In genomic region chr11:57237204-57237681, GRCh38 we compare ENCODE assay signal across 16 cellular contexts. TPM values are rescaled to one million over a fixed set of nuclear protein-coding genes. Genes with fewer than 3 reads are reported as not detected.
DNase-seq lines count a peak whose midpoint lies in the region; ATAC-seq, FAIRE-seq and TF ChIP-seq lines count a peak whose summit lies in the region.
"Had no signal": no experiment of that assay in that cellular context is flagged by ENCODE, and none has a peak within 500 bp of the region (broad histone marks: within the 10 kb centered on the region; RNA-seq: fewer than 3 reads in every experiment).

Gene APLNR, minus strand, starts transcription at chr11:57237250. Its CDS starts 246 bp downstream, at chr11:57237004.

- H2AK5ac ChIP-seq in H1 (ENCODE audit: low read depth, low read length): 0 out of 2 replicates have a peak within 1 kb of the TSS, but pooled peaks have one; percentile 67

- CTCF ChIA-PET in H1 (lab: Charles Lee; ENCODE audit: partially characterized antibody): interaction anchor here (0.6 to 33.7 kb wide), 4 partner anchors 13 to 222 kb away, joined by 3 to 942 read pairs (median 25); no protein-coding TSS in a partner anchor

- H3K4me3 Mint-ChIP-seq in stimulated activated naive CD8-positive, alpha-beta T cell treated with anti-CD3 and anti-CD28 coated beads, Interleukin-15, amount 100 ng/mL, for 72 hours: peak within 1 kb of the TSS in 1 of 2 donors; percentile 42
- peak within 1 kb of the TSS in 2 of 10 donors; percentile 24 to 69 for H3K4me3 Mint-ChIP-seq in naive thymus-derived CD8-positive, alpha-beta T cell
- H3K4me3 Mint-ChIP-seq in activated T-helper 2 cell treated with anti-CD3 and anti-CD28 coated beads, Interferon-gamma antibody, Interleukin-2, Interleukin-4, amounts not matched to agents 10 μg/mL and 5 μg/mL and 100 μg/mL, durations not matched to agents 14 hours and 24 hours and 36 hours (ENCODE audit: low read depth): no peak within 1 kb of the TSS

- H3K79me2 ChIP-seq in H1 (ENCODE audit: control insufficient read depth in 1 of 2, insufficient read depth in 2 of 2, low read length in 2 of 2): no peaks in the 10 kb centered on the region

- TF ChIP-seq CTCF in H1 (IDR thresholded peaks at IDR 0.05; ENCODE audit: control extremely low read depth in 1 of 3, insufficient read depth in 1 of 3, low read depth in 1 of 3, low read length in 3 of 3): no peak

- H3K18ac ChIP-seq in H1 (ENCODE audit: extremely low read depth, low read length): no peak within 1 kb of the TSS

- H3K27me3 ChIP-seq in H1 (replicated peaks in 1 of 4; ENCODE audit: control insufficient read depth in 3 of 4, extremely low read depth in 1 of 4, insufficient read depth in 3 of 4, low read length in 3 of 4): no peaks in the 10 kb centered on the region; a peak in 2 of 7 replicates

- no peak within 1 kb of the TSS for H4K5ac ChIP-seq in H1 (ENCODE audit: insufficient read length, low read depth, low read length)

- no peak within 1 kb of the TSS for H3K4me3 ChIP-seq in H1 (ENCODE audit: extremely low read depth in 1 of 4, insufficient read depth in 2 of 4, low read depth in 3 of 4, low read length in 4 of 4)
- H3K4me3 ChIP-seq: adrenal gland had no signal

- peak within 1 kb of the TSS; percentile 41; the same call in 1 of the 2 replicates for H2BK20ac ChIP-seq in H1 (ENCODE audit: low read length)

- no peak within 1 kb of the TSS for H3K23ac ChIP-seq in H1 (ENCODE audit: insufficient read length)

- intact Hi-C loops in activated T-helper 2 cell treated with anti-CD3 and anti-CD28 coated beads, Interferon-gamma antibody, Interleukin-2, Interleukin-4, amounts not matched to agents 10 μg/mL and 5 μg/mL and 100 μg/mL, durations not matched to agents 14 hours and 24 hours and 36 hours (cut with micrococcal nuclease): no loop called here

- H2BK15ac ChIP-seq in H1 (ENCODE audit: low read length): peak within 1 kb of the TSS; percentile 29; the same call in 1 of the 2 replicates

- no peak within 1 kb of the TSS for H3K27ac ChIP-seq in H1 (ENCODE audit: low read depth, low read length)

- H3K79me1 ChIP-seq in H1 (ENCODE audit: low read depth, low read length): no peaks in the 10 kb centered on the region

- DNase-seq in stimulated activated naive CD8-positive, alpha-beta T cell treated with anti-CD3 and anti-CD28 coated beads, Interleukin-15, amount 100 ng/mL, for 72 hours: no peak
- no peak for DNase-seq in stimulated activated naive CD8-positive, alpha-beta T cell treated with anti-CD3 and anti-CD28 coated beads, Interleukin-15, Interleukin-2, amounts not matched to agents 100 U/mL and 50 U/mL, for 24 hours
- DNase-seq in H1 (ENCODE audit: low read depth in 1 of 2, low spot score in 2 of 2) (no peak), medulla oblongata (ENCODE audit: extremely low spot score) (peak; percentile 80), T1000 (lab: John Stamatoyannopoulos, UW) (no peak)
- no peak for DNase-seq in naive thymus-derived CD8-positive, alpha-beta T cell
- DNase-seq in activated T-helper 2 cell treated with anti-CD3 and anti-CD28 coated beads, Interferon-gamma antibody, Interleukin-2, Interleukin-4, amounts not matched to agents 10 μg/mL and 5 μg/mL and 100 μg/mL, durations not matched to agents 14 hours and 24 hours and 36 hours (ENCODE audit: low spot score): no peak
- DNase-seq: adrenal gland; stimulated activated CD4-positive, alpha-beta T cell treated with anti-CD3 and anti-CD28 coated beads, Interleukin-2, amount 100 ng/mL, for 24 hours had no signal

- peak within 1 kb of the TSS; percentile 43; the same call in 1 of the 2 replicates for H2BK12ac ChIP-seq in H1 (ENCODE audit: low read depth, low read length)

- WGBS in H1 (ENCODE audit: extremely low coverage in 1 of 2, insufficient coverage in 1 of 2, insufficient read length in 1 of 2, insufficient replicate concordance in 2 of 2, low coverage in 1 of 2, low lambda C conversion rate in 2 of 2, missing lambda C conversion rate in 1 of 2), 2 experiments: 74% methylated on average over 6 of the region's 6 CpGs; no CpG with 5 or more reads in 1 of the 2 experiments

- peaks cover 73% of the 10 kb centered on the region for H3K27me3 Mint-ChIP-seq in stimulated activated naive CD8-positive, alpha-beta T cell treated with anti-CD3 and anti-CD28 coated beads, Interleukin-15, amount 100 ng/mL, for 72 hours
- H3K27me3 Mint-ChIP-seq in naive thymus-derived CD8-positive, alpha-beta T cell: peaks cover 32 to 96% (median 60%) of the 10 kb centered on the region in 5 donors
- H3K27me3 Mint-ChIP-seq in activated T-helper 2 cell treated with anti-CD3 and anti-CD28 coated beads, Interferon-gamma antibody, Interleukin-2, Interleukin-4, amounts not matched to agents 10 μg/mL and 5 μg/mL and 100 μg/mL, durations not matched to agents 14 hours and 24 hours and 36 hours (ENCODE audit: low read depth): peaks cover 32% of the 10 kb centered on the region

- peaks cover 2% of the 10 kb centered on the region; the same call in 1 of the 2 replicates for H3K23me2 ChIP-seq in H1 (ENCODE audit: low read depth, low read length)

- H3K36me3 Mint-ChIP-seq in naive thymus-derived CD8-positive, alpha-beta T cell: no peaks in the 10 kb centered on the region
- no peaks in the 10 kb centered on the region for H3K36me3 Mint-ChIP-seq in activated T-helper 2 cell treated with anti-CD3 and anti-CD28 coated beads, Interferon-gamma antibody, Interleukin-2, Interleukin-4, amounts not matched to agents 10 μg/mL and 5 μg/mL and 100 μg/mL, durations not matched to agents 14 hours and 24 hours and 36 hours (ENCODE audit: low read depth)

- ATAC-seq in stimulated activated naive CD8-positive, alpha-beta T cell treated with anti-CD3 and anti-CD28 coated beads, Interleukin-15, amount 100 ng/mL, for 72 hours: peak; percentile 18
- no peak for ATAC-seq in stimulated activated naive CD8-positive, alpha-beta T cell treated with anti-CD3 and anti-CD28 coated beads, Interleukin-15, Interleukin-2, amounts not matched to agents 100 U/mL and 50 U/mL, for 24 hours
- ATAC-seq in naive thymus-derived CD8-positive, alpha-beta T cell: no peak
- no peak for ATAC-seq in GM18498 (IDR thresholded peaks at IDR 0.05; ENCODE audit: unreplicated experiment)

- TF ChIP-seq RAD21 in H1 (IDR thresholded peaks at IDR 0.05 in 1 of 2, conservative IDR thresholded peaks at IDR 0.05 in 1 of 2; ENCODE audit: low read depth in 2 of 2, low read length in 2 of 2): no peak

- no peaks in the 10 kb centered on the region for H3K36me3 ChIP-seq in H1 (ENCODE audit: control insufficient read depth in 2 of 4, insufficient read depth in 4 of 4, low read length in 3 of 4)
- H3K36me3 ChIP-seq: adrenal gland had no signal

- H2BK5ac ChIP-seq in H1 (ENCODE audit: low read depth, low read length): peak within 1 kb of the TSS; percentile 44; the same call in 1 of the 2 replicates

- H3K9me3 Mint-ChIP-seq in stimulated activated naive CD8-positive, alpha-beta T cell treated with anti-CD3 and anti-CD28 coated beads, Interleukin-15, amount 100 ng/mL, for 72 hours: no peaks in the 10 kb centered on the region
- H3K9me3 Mint-ChIP-seq in naive thymus-derived CD8-positive, alpha-beta T cell: no peaks in the 10 kb centered on the region
- H3K9me3 Mint-ChIP-seq in activated T-helper 2 cell treated with anti-CD3 and anti-CD28 coated beads, Interferon-gamma antibody, Interleukin-2, Interleukin-4, amounts not matched to agents 10 μg/mL and 5 μg/mL and 100 μg/mL, durations not matched to agents 14 hours and 24 hours and 36 hours: no peaks in the 10 kb centered on the region

- no peak within 1 kb of the TSS for H3K9ac ChIP-seq in H1 (replicated peaks in 1 of 4; ENCODE audit: extremely low read depth in 1 of 4, low read depth in 3 of 4, low read length in 3 of 4)

- no peak within 1 kb of the TSS for H3K4me2 ChIP-seq in H1 (ENCODE audit: insufficient read depth in 1 of 2, low read depth in 2 of 2, low read length in 2 of 2)

- no peaks in the 10 kb centered on the region for H4K20me1 ChIP-seq in H1 (replicated peaks in 1 of 2; ENCODE audit: control insufficient read depth in 1 of 2, insufficient read depth in 2 of 2, low read length in 2 of 2)

- peaks cover 11% of the 10 kb centered on the region for H3K4me1 Mint-ChIP-seq in stimulated activated naive CD8-positive, alpha-beta T cell treated with anti-CD3 and anti-CD28 coated beads, Interleukin-15, amount 100 ng/mL, for 72 hours
- H3K4me1 Mint-ChIP-seq in naive thymus-derived CD8-positive, alpha-beta T cell: peaks cover 6 to 12% (median 10%) of the 10 kb centered on the region in 4 donors
- H3K4me1 Mint-ChIP-seq in activated T-helper 2 cell treated with anti-CD3 and anti-CD28 coated beads, Interferon-gamma antibody, Interleukin-2, Interleukin-4, amounts not matched to agents 10 μg/mL and 5 μg/mL and 100 μg/mL, durations not matched to agents 14 hours and 24 hours and 36 hours (ENCODE audit: low read depth): peaks cover 5% of the 10 kb centered on the region

- H4K91ac ChIP-seq in H1 (replicated peaks; ENCODE audit: insufficient read length, low read length): no peak within 1 kb of the TSS

- FAIRE-seq in H1 (lab: Jason Lieb, UNC): no peak
- FAIRE-seq: H54, keratinocyte, TTC549 had no signal

- H2BK120ac ChIP-seq in H1 (replicated peaks; ENCODE audit: low read depth, low read length): no peak within 1 kb of the TSS

- no peak within 1 kb of the TSS for H3K4ac ChIP-seq in H1 (replicated peaks; ENCODE audit: insufficient read length, low read depth, low read length)

- peaks cover 0 to 4% (median 1%) of the 10 kb centered on the region in 4 experiments; a peak in 4 of 7 replicates for H3K4me1 ChIP-seq in H1 (replicated peaks in 1 of 4; ENCODE audit: control insufficient read depth in 3 of 4, insufficient read depth in 4 of 4, low read length in 3 of 4)
- H3K4me1 ChIP-seq: adrenal gland had no signal

- H3K14ac ChIP-seq in H1 (ENCODE audit: insufficient read length): no peak within 1 kb of the TSS

- no peak for TF ChIP-seq EP300 in H1 (IDR thresholded peaks at IDR 0.05; ENCODE audit: borderline replicate concordance in 1 of 2, low read depth in 2 of 2, low read length in 2 of 2)

- no peak within 1 kb of the TSS for H4K8ac ChIP-seq in H1 (ENCODE audit: extremely low read depth, insufficient read depth, low read length)

- no peak within 1 kb of the TSS for H3K56ac ChIP-seq in H1 (replicated peaks; ENCODE audit: insufficient read length, low read depth, low read length)

- POLR2A ChIA-PET in H1 (lab: Charles Lee; ENCODE audit: partially characterized antibody): no interaction called here
- POLR2A ChIA-PET in naive thymus-derived CD8-positive, alpha-beta T cell (lab: Charles Lee): no interaction called here

- no peaks in the 10 kb centered on the region for H3K9me3 ChIP-seq in H1 (ENCODE audit: insufficient read depth in 2 of 2, low read depth in 1 of 2, low read length in 1 of 2)
- H3K9me3 ChIP-seq: adrenal gland had no signal

- H3K27ac Mint-ChIP-seq in stimulated activated naive CD8-positive, alpha-beta T cell treated with anti-CD3 and anti-CD28 coated beads, Interleukin-15, amount 100 ng/mL, for 72 hours: peak within 1 kb of the TSS; percentile 8 to 52
- no peak within 1 kb of the TSS for H3K27ac Mint-ChIP-seq in naive thymus-derived CD8-positive, alpha-beta T cell
- no peak within 1 kb of the TSS for H3K27ac Mint-ChIP-seq in activated T-helper 2 cell treated with anti-CD3 and anti-CD28 coated beads, Interferon-gamma antibody, Interleukin-2, Interleukin-4, amounts not matched to agents 10 μg/mL and 5 μg/mL and 100 μg/mL, durations not matched to agents 14 hours and 24 hours and 36 hours

- no peak within 1 kb of the TSS for H2AFZ ChIP-seq in H1 (ENCODE audit: low read length)

- TF ChIP-seq POLR2A in H1 (IDR thresholded peaks at IDR 0.05; ENCODE audit: control extremely low read depth in 1 of 2, low read depth in 2 of 2, low read length in 2 of 2): no peak

RNA-seq across cellular contexts. Expression of gene APLNR, which starts in this region (rescaled TPM):
- total RNA-seq in H1 (2021; fragmentation: NEBNext Ultra II Directional; extraction: Animal tissue kit (Norgen Biotek cat#: 25700)): 0.13 TPM in 1 of 2 replicates, not detected in the other
- 0.66 and 0.80 TPM in 2 replicates for polyA plus RNA-seq in H1 (2011; rRNA removed)
- 0.25 TPM for polyA plus RNA-seq in H1 (2011; cell fraction: cytosol; rRNA removed)
- 0.29 TPM for polyA plus RNA-seq in H1 (2011; cell fraction: nucleus; rRNA removed)
- 0.50 to 2.0 TPM (median 1.0 TPM) in 4 replicates for polyA plus RNA-seq in H1 (2012, experiment 1 of 2)
- polyA plus RNA-seq in H1 (2012, experiment 2 of 2): 2.3 TPM
- 0.26 TPM for polyA plus RNA-seq in H1 (2013, experiment 1 of 2)
- 0.29 TPM for polyA plus RNA-seq in H1 (2013, experiment 2 of 2)
- 0.50 and 1.1 TPM in 2 replicates for polyA minus RNA-seq in H1 (2011; rRNA and poly(A)+ RNA removed)
- polyA minus RNA-seq in H1 (2011; cell fraction: cytosol; rRNA and poly(A)+ RNA removed): 0.37 TPM
- polyA minus RNA-seq in H1 (2011; cell fraction: nucleus; rRNA and poly(A)+ RNA removed): not detected
- not detected for total RNA-seq in naive thymus-derived CD8-positive, alpha-beta T cell
- not detected for polyA plus RNA-seq in naive thymus-derived CD8-positive, alpha-beta T cell
- not detected in 2 replicates for total RNA-seq in activated T-helper 2 cell treated with anti-CD3 and anti-CD28 coated beads, Interferon-gamma antibody, Interleukin-2, Interleukin-4, amounts not matched to agents 10 μg/mL and 5 μg/mL and 100 μg/mL, durations not matched to agents 14 hours and 24 hours and 36 hours
- total RNA-seq: fibroblast of villous mesenchyme, NCI-H460, RPMI7951 had no signal
- polyA plus RNA-seq: keratinocyte had no signal

Comparison
In these comparisons a context has a peak if more than half of its experiments do, and no peak if none do; other contexts are left out.
1. H3K27ac Mint-ChIP-seq: peak in stimulated activated naive CD8-positive, alpha-beta T cell treated with anti-CD3 and anti-CD28 coated beads, Interleukin-15, amount 100 ng/mL, for 72 hours (2 of 2); none in naive thymus-derived CD8-positive, alpha-beta T cell (0 of 10) and activated T-helper 2 cell treated with anti-CD3 and anti-CD28 coated beads, Interferon-gamma antibody, Interleukin-2, Interleukin-4, amounts not matched to agents 10 μg/mL and 5 μg/mL and 100 μg/mL, durations not matched to agents 14 hours and 24 hours and 36 hours (single experiment).